ENCODE assay signal across 10 cellular contexts in genomic region chr5:135386886-135387628, GRCh38. TPM values are rescaled to one million over a fixed set of nuclear protein-coding genes. Genes with fewer than 3 reads are reported as not detected.
DNase-seq lines count a peak whose midpoint lies in the region; ATAC-seq and TF ChIP-seq lines count a peak whose summit lies in the region.
"Had no signal": no experiment of that assay in that cellular context is flagged by ENCODE, and none has a peak within 500 bp of the region (broad histone marks: within the 10 kb centered on the region; RNA-seq: fewer than 3 reads in every experiment).

No MANE protein-coding gene starts in this region.

- H3K9me3 ChIP-seq in PC-3 (ENCODE audit: low read length) (no peaks in the 10 kb centered on the region), neutrophil (no peaks in the 10 kb centered on the region)

- no peak for TF ChIP-seq POLR2A in erythroblast (IDR thresholded peaks at IDR 0.05; ENCODE audit: low read length)

- H2AFZ ChIP-seq in PC-3 (ENCODE audit: low read length) = no peak overlapping the region

- intact Hi-C loops in PC-3 (cut with micrococcal nuclease) = no loop called here

- no peaks in the 10 kb centered on the region for H3K27me3 ChIP-seq in PC-3 (ENCODE audit: low read length)
- H3K27me3 ChIP-seq in neutrophil = no peaks in the 10 kb centered on the region

- BruUV-seq in PC-3 (replicated peaks; lab: Mats Ljungman, UMichigan) = no TSS peak

- H3K4me1 ChIP-seq in PC-3 (ENCODE audit: insufficient read depth, low read length) = peaks cover 21% of the 10 kb centered on the region
- peaks cover 86 to 91% of the 10 kb centered on the region in 2 experiments for H3K4me1 ChIP-seq in neutrophil (ENCODE audit: control insufficient read depth in 1 of 2, insufficient read depth in 1 of 2, low read depth in 1 of 2, low read length in 1 of 2)

- TF ChIP-seq CTCF in PC-3 (conservative IDR thresholded peaks at IDR 0.05; ENCODE audit: low read depth, low read length) (no peak), neutrophil (IDR thresholded peaks at IDR 0.05) (no peak)

- peak overlapping the region; percentile 59 for H3K4me2 ChIP-seq in PC-3 (ENCODE audit: low read length)

- POLR2A ChIA-PET in PC-3 (lab: Charles Lee; ENCODE audit: unreplicated experiment) = no interaction called here

- ATAC-seq in PC-3 (peak; percentile 85), GM21723 (IDR thresholded peaks at IDR 0.05; ENCODE audit: unreplicated experiment) (no peak)

- H3K36me3 ChIP-seq in PC-3 (ENCODE audit: low read depth, low read length) (peaks cover 57% of the 10 kb centered on the region), neutrophil (peaks cover 46% of the 10 kb centered on the region)

- H3K9me2 ChIP-seq in PC-3 (replicated peaks; ENCODE audit: low read length) = no peaks in the 10 kb centered on the region

- peaks cover 31% of the 10 kb centered on the region for H4K20me1 ChIP-seq in PC-3 (ENCODE audit: low read length)

- CTCF ChIA-PET in PC-3 (lab: Charles Lee) = no interaction called here

- peak; percentile 89 for DNase-seq in CD1c-positive myeloid dendritic cell (ENCODE audit: extremely low spot score)
- DNase-seq in PC-3 = peak; percentile 87
- DNase-seq in erythroblast (lab: John Stamatoyannopoulos, UW) = peak; percentile 95 to 96
- DNase-seq in OCI-M2 (lab: John Stamatoyannopoulos, UW; ENCODE audit: unreplicated experiment) = no peak
- DNase-seq in ecto neural progenitor cell (ENCODE audit: low spot score) = no peak
- DNase-seq in DMS79 treated with DMSO at 0.1 percent for 48 hours (lab: John Stamatoyannopoulos, UW) = no peak
- DNase-seq: naive B cell, WERI-Rb-1 had no signal

- H3K9ac ChIP-seq in PC-3 (ENCODE audit: low read length) = no peak overlapping the region

- H3F3A ChIP-seq in PC-3 (ENCODE audit: low read length, unreplicated experiment) = no peaks in the 10 kb centered on the region

- peaks cover 88% of the 10 kb centered on the region for H3K79me2 ChIP-seq in PC-3 (ENCODE audit: low read length)

- no peak overlapping the region for H3K4me3 ChIP-seq in PC-3 (ENCODE audit: low read length)
- peak overlapping the region; percentile 28 to 35 for H3K4me3 ChIP-seq in neutrophil (ENCODE audit: low read depth in 1 of 2, low read length in 1 of 2)

- H3K27ac ChIP-seq in PC-3 (ENCODE audit: low read length) (peak overlapping the region; percentile 60), neutrophil (peak overlapping the region; percentile 91)
- H3K27ac ChIP-seq: WERI-Rb-1 had no signal

RNA-seq across cellular contexts. Expression of gene MACROH2A1, which starts 12.0 kb away (rescaled TPM):
- total RNA-seq in PC-3 (2014; rRNA removed) = 388 and 455 TPM in 2 replicates

Comparison
In these comparisons a context has a peak if more than half of its experiments do, and no peak if none do; other contexts are left out.
1. DNase-seq: peak in CD1c-positive myeloid dendritic cell (single experiment), PC-3 (single experiment) and erythroblast (2 of 2); none in OCI-M2 (single experiment), ecto neural progenitor cell (single experiment) and DMS79 treated with DMSO at 0.1 percent for 48 hours (single experiment).